Comparison of ENCODE assay signal across 32 cellular contexts in genomic region chr9:114946013-114946412, GRCh38. TPM values are rescaled to one million over a fixed set of nuclear protein-coding genes. Genes with fewer than 3 reads are reported as not detected.
"Had no signal": no experiment of that assay in that cellular context is flagged by ENCODE, and none has a peak within 500 bp of the region (broad histone marks: within the 10 kb centered on the region; RNA-seq: fewer than 3 reads in every experiment).

No MANE protein-coding gene starts in this region.

- H3K4me1 ChIP-seq: esophagus muscularis mucosa, gastroesophageal sphincter, neural progenitor cell, parathyroid adenoma, stomach, thyroid gland, vagina had no signal

- H3K4me1 Mint-ChIP-seq: neural progenitor cell had no signal

- H3K36me3 Mint-ChIP-seq: mesothelial cell of epicardium; naive B cell; neural progenitor cell; stimulated activated effector memory CD8-positive, alpha-beta T cell treated with anti-CD3 and anti-CD28 coated beads, Interleukin-12 subunit alpha, Interleukin-12 subunit beta, amount 100 ng/mL, for 72 hours had no signal

- H3K9me3 Mint-ChIP-seq: memory B cell; nephron; neural progenitor cell; stimulated activated effector memory CD8-positive, alpha-beta T cell treated with anti-CD3 and anti-CD28 coated beads, Interleukin-12 subunit alpha, Interleukin-12 subunit beta, amount 100 ng/mL, for 72 hours had no signal

- H3K27ac ChIP-seq: dorsolateral prefrontal cortex, esophagus muscularis mucosa, foreskin keratinocyte, gastroesophageal sphincter, hepatocyte, neural progenitor cell, parathyroid adenoma, stomach, thyroid gland, vagina had no signal

- DNase-seq: dorsolateral prefrontal cortex; effector CD8-positive, alpha-beta T cell; foreskin keratinocyte; heart left ventricle; kidney; mucosa of descending colon; naive B cell; stimulated activated CD4-positive, alpha-beta T cell treated with anti-CD3 and anti-CD28 coated beads, Interleukin-2, amount 100 ng/mL, for 24 hours; stimulated activated CD4-positive, alpha-beta T cell treated with anti-CD3 and anti-CD28 coated beads, Interleukin-4, amount 100 ng/mL, for 24 hours; stimulated activated naive CD4-positive, alpha-beta T cell treated with Interleukin-2 at 50 U/mL for 16 hours; stomach; thyroid gland; trophoblast cell had no signal

- H3K4me3 Mint-ChIP-seq: memory B cell; mesothelial cell of epicardium; naive B cell; nephron; neural progenitor cell; stimulated activated effector memory CD8-positive, alpha-beta T cell treated with anti-CD3 and anti-CD28 coated beads, Interleukin-12 subunit alpha, Interleukin-12 subunit beta, amount 100 ng/mL, for 72 hours had no signal

- H3K9ac ChIP-seq: neural progenitor cell, parathyroid adenoma had no signal

- H3K27ac Mint-ChIP-seq: memory B cell; mesothelial cell of epicardium; nephron; neural progenitor cell; progenitor cell of endocrine pancreas; stimulated activated effector memory CD8-positive, alpha-beta T cell treated with anti-CD3 and anti-CD28 coated beads, Interleukin-12 subunit alpha, Interleukin-12 subunit beta, amount 100 ng/mL, for 72 hours had no signal

- H2AFZ ChIP-seq: hepatocyte, neural progenitor cell, parathyroid adenoma had no signal

- H3K4me3 ChIP-seq: coronary artery, dorsolateral prefrontal cortex, esophagus muscularis mucosa, gastroesophageal sphincter, heart left ventricle, hepatocyte, lung, mucosa of descending colon, neural progenitor cell, stomach, thyroid gland, vagina had no signal

- H3K9me3 ChIP-seq: esophagus muscularis mucosa, gastroesophageal sphincter, mucosa of descending colon, stomach, thyroid gland, vagina had no signal

- H3K27me3 ChIP-seq: esophagus muscularis mucosa, gastroesophageal sphincter, hepatocyte, stomach, thyroid gland, vagina had no signal

- H3K79me2 ChIP-seq: hepatocyte, parathyroid adenoma had no signal

- ATAC-seq: foreskin keratinocyte; gastroesophageal sphincter; heart left ventricle; left lobe of liver; mucosa of descending colon; sciatic nerve; stimulated activated effector memory CD8-positive, alpha-beta T cell treated with anti-CD3 and anti-CD28 coated beads, Interleukin-12 subunit alpha, Interleukin-12 subunit beta, amount 100 ng/mL, for 72 hours had no signal

- H3K4me2 ChIP-seq: hepatocyte, neural progenitor cell had no signal

- H3K36me3 ChIP-seq: esophagus muscularis mucosa, gastroesophageal sphincter, heart left ventricle, neural progenitor cell, stomach, thyroid gland, vagina had no signal

RNA-seq across cellular contexts. Expression of gene TNFSF8, which starts 15.6 kb away (rescaled TPM):
- total RNA-seq: endothelial cell of umbilical vein, epithelial cell of proximal tubule, fibroblast of lung, foreskin keratinocyte, hepatocyte, mesothelial cell of epicardium, osteoblast, progenitor cell of endocrine pancreas had no signal
- polyA plus RNA-seq: endothelial cell of umbilical vein, fibroblast of lung, foreskin keratinocyte, hepatocyte had no signal
